38 cellular contexts compared by ENCODE assay signal in the genomic region with DNA sequence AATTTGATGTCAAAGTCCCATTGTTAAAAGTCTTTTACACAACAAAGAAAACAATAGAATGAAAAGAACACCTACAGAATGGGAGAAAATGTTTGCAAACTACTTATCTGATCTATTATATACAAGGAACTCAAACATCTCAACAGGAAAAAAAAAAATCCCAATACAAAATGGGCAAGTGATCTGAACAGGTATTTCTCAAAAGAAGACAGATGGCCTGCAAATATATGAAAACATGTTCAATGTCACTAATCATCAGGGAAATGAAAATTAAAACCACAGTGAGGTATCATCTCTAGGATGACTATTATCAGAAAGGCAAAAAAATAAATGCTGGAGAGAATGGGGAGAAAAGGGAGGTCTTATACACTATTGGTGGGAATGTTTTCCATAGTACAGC.
"Had no signal": no experiment of that assay in that cellular context is flagged by ENCODE, and none has a peak within 500 bp of the region (broad histone marks: within the 10 kb centered on the region; RNA-seq: fewer than 3 reads in every experiment).

No MANE protein-coding gene starts in this region.

- H3K4me3 ChIP-seq: adrenal gland, body of pancreas, breast epithelium had no signal

- H3K27ac ChIP-seq: adrenal gland, body of pancreas, brain microvascular endothelial cell, breast epithelium, VCaP had no signal

- FAIRE-seq: astrocyte, TTC549 had no signal

- H3K9me3 Mint-ChIP-seq: activated T-helper 17 cell treated with anti-CD3 and anti-CD28 coated beads, Interleukin-2, amount 50 U/mL, for 72 hours had no signal

- H3K4me3 Mint-ChIP-seq: activated B cell treated with CpG ODN at 0.5 μM for 24 hours; activated CD4-positive, alpha-beta memory T cell treated with anti-CD3 and anti-CD28 coated beads for 36 hours; activated CD4-positive, alpha-beta T cell treated with anti-CD3 and anti-CD28 coated beads, Interleukin-2, amount 10 ng/mL, durations not matched to agents 24 days and 14 days; activated CD8-positive, alpha-beta T cell treated with anti-CD3 and anti-CD28 coated beads for 36 hours; activated naive CD4-positive, alpha-beta T cell treated with anti-CD3 and anti-CD28 coated beads for 36 hours; activated naive CD8-positive, alpha-beta T cell treated with anti-CD3 and anti-CD28 coated beads for 36 hours; activated T-cell treated with anti-CD3 and anti-CD28 coated beads, Interleukin-2, amount 50 U/mL, for 4 hours; activated T-cell treated with anti-CD3 and anti-CD28 coated beads, Interleukin-2, amount 50 U/mL, for 72 hours; activated T-helper 1 cell treated with anti-CD3 and anti-CD28 coated beads, Interleukin-12 subunit alpha, Interleukin-12 subunit beta, Interleukin-2, Interleukin-4 antibody, amounts not matched to agents 30 ng/mL and 10 ng/mL and 1 ng/mL, durations not matched to agents 14 hours and 24 hours and 36 hours; activated T-helper 17 cell treated with anti-CD3 and anti-CD28 coated beads, Interleukin-2, amount 50 U/mL, for 72 hours; T-helper 1 cell treated with Interleukin-12 subunit alpha and Interleukin-12 subunit beta and Interleukin-4 antibody, amounts not matched to agents 30 μg/mL and 1 μg/mL, for 36 hours; T-helper 2 cell treated with Interferon-gamma antibody and Interleukin-4, amounts not matched to agents 5 μg/mL and 100 μg/mL, for 36 hours had no signal

- DNase-seq: activated B cell treated with CpG ODN at 0.5 μM for 24 hours; activated CD4-positive, alpha-beta memory T cell treated with anti-CD3 and anti-CD28 coated beads for 36 hours; activated CD4-positive, alpha-beta T cell treated with anti-CD3 and anti-CD28 coated beads for 4 hours; activated CD4-positive, alpha-beta T cell treated with anti-CD3 and anti-CD28 coated beads, Interleukin-2, amount 10 ng/mL, durations not matched to agents 24 days and 14 days; activated CD4-positive, alpha-beta T cell treated with anti-CD3 and anti-CD28 coated beads, Interleukin-2, amount 50 U/mL, for 1 hour; activated CD4-positive, alpha-beta T cell treated with anti-CD3 and anti-CD28 coated beads, Interleukin-2, amount 50 U/mL, for 4 hours; activated CD4-positive, CD25-positive, alpha-beta regulatory T cell treated with anti-CD3 and anti-CD28 coated beads, Interleukin-2, amount 50 U/mL, for 72 hours; activated CD8-positive, alpha-beta memory T cell treated with anti-CD3 and anti-CD28 coated beads, Interleukin-2, amount 50 U/mL, for 4 hours; activated CD8-positive, alpha-beta T cell treated with anti-CD3 and anti-CD28 coated beads for 36 hours; activated effector memory CD4-positive, alpha-beta T cell treated with anti-CD3 and anti-CD28 coated beads, Interleukin-2, amount 50 U/mL, for 16 hours; activated gamma-delta T cell treated with Interleukin-2 at 50 U/mL for 16 hours; activated naive CD4-positive, alpha-beta T cell; activated naive CD4-positive, alpha-beta T cell treated with anti-CD3 and anti-CD28 coated beads for 36 hours; activated naive CD4-positive, alpha-beta T cell treated with anti-CD3 and anti-CD28 coated beads, Interleukin-2, amount 50 U/mL, for 16 hours; activated naive CD8-positive, alpha-beta T cell treated with anti-CD3 and anti-CD28 coated beads for 36 hours; activated T-cell treated with anti-CD3 and anti-CD28 coated beads for 4 hours; activated T-cell treated with anti-CD3 and anti-CD28 coated beads, Interleukin-2, amount 50 U/mL, for 1 hour; activated T-cell treated with anti-CD3 and anti-CD28 coated beads, Interleukin-2, amount 50 U/mL, for 4 hours; activated T-cell treated with anti-CD3 and anti-CD28 coated beads, Interleukin-2, amount 50 U/mL, for 72 hours; adrenal gland; amniotic stem cell; aorta; body of pancreas; brain microvascular endothelial cell; central memory CD4-positive, alpha-beta T cell; cerebellar nuclear complex; T-helper 1 cell; T-helper 2 cell; T-helper 9 cell had no signal

- ATAC-seq: activated CD8-positive, alpha-beta T cell treated with anti-CD3 and anti-CD28 coated beads for 36 hours; activated naive CD4-positive, alpha-beta T cell treated with anti-CD3 and anti-CD28 coated beads, Interleukin-2, amount 50 U/mL, for 72 hours; activated T-cell treated with anti-CD3 and anti-CD28 coated beads, Interleukin-2, amount 50 U/mL, for 4 hours; activated T-cell treated with anti-CD3 and anti-CD28 coated beads, Interleukin-2, amount 50 U/mL, for 72 hours; activated T-helper 17 cell treated with anti-CD3 and anti-CD28 coated beads, Interleukin-2, amount 50 U/mL, for 72 hours; body of pancreas had no signal

- H3K9me3 ChIP-seq: adrenal gland, body of pancreas, breast epithelium had no signal

- H3K27me3 Mint-ChIP-seq: activated B cell treated with CpG ODN at 0.5 μM for 24 hours; activated CD4-positive, alpha-beta memory T cell treated with anti-CD3 and anti-CD28 coated beads for 36 hours; activated CD4-positive, alpha-beta T cell treated with anti-CD3 and anti-CD28 coated beads, Interleukin-2, amount 10 ng/mL, durations not matched to agents 24 days and 14 days; activated CD8-positive, alpha-beta T cell treated with anti-CD3 and anti-CD28 coated beads for 36 hours; activated naive CD8-positive, alpha-beta T cell treated with anti-CD3 and anti-CD28 coated beads for 36 hours; activated T-helper 17 cell treated with anti-CD3 and anti-CD28 coated beads, Interleukin-2, amount 50 U/mL, for 72 hours had no signal

- H3K27ac Mint-ChIP-seq: activated B cell treated with CpG ODN at 0.5 μM for 24 hours; activated CD4-positive, alpha-beta memory T cell treated with anti-CD3 and anti-CD28 coated beads for 36 hours; activated CD4-positive, alpha-beta T cell treated with anti-CD3 and anti-CD28 coated beads, Interleukin-2, amount 10 ng/mL, durations not matched to agents 24 days and 14 days; activated CD8-positive, alpha-beta T cell treated with anti-CD3 and anti-CD28 coated beads for 36 hours; activated naive CD4-positive, alpha-beta T cell treated with anti-CD3 and anti-CD28 coated beads for 36 hours; activated naive CD4-positive, alpha-beta T cell treated with anti-CD3 and anti-CD28 coated beads, Interleukin-2, amount 50 U/mL, for 72 hours; activated naive CD8-positive, alpha-beta T cell treated with anti-CD3 and anti-CD28 coated beads for 36 hours; activated T-helper 1 cell treated with anti-CD3 and anti-CD28 coated beads, Interleukin-12 subunit alpha, Interleukin-12 subunit beta, Interleukin-2, Interleukin-4 antibody, amounts not matched to agents 30 ng/mL and 10 ng/mL and 1 ng/mL, durations not matched to agents 14 hours and 24 hours and 36 hours; activated T-helper 17 cell treated with anti-CD3 and anti-CD28 coated beads, Interleukin-2, amount 50 U/mL, for 72 hours; T-helper 1 cell treated with Interleukin-12 subunit alpha and Interleukin-12 subunit beta and Interleukin-4 antibody, amounts not matched to agents 30 μg/mL and 1 μg/mL, for 36 hours; T-helper 2 cell treated with Interferon-gamma antibody and Interleukin-4, amounts not matched to agents 5 μg/mL and 100 μg/mL, for 36 hours had no signal

- H3K4me1 ChIP-seq: body of pancreas, breast epithelium had no signal
